In the genomic region with DNA sequence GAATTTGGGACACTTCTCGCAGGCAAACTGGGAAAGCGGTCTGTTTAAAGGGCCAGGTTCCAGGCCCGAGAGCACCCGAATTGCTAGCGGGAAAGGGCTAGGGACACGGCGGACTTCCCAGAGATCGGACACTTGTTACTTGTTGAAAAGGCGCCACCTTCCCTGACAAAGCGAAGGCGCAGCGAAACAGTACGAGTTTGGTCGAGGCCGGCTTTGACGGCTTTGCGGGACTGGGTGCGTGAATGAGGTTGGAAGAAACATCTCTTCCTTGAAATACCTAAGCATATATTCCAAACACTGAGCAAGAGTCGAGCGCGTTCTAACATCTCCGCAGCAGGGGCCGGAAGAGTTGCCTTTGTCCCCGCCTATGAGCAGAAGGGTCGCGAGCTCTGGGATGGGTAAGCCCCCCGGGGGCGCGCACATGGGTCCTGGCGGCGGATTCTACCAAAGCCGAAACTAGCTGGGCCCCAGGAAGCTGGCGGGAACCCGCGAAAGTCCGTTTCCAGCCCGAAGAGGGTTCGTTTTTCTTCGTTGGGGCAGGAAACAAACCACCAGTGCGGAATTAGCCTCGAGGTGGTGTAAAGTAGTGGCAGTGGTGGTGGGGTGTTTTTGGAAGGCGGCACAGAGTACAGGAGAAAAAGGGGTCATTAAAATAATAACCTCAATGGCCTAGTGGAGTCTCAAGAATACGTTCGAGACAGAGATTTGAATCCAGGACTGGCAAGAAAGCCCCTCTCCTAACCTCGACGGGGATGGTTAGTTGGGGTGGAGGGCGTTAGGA, we compare ENCODE assay signal across 9 cellular contexts. TPM values are rescaled to one million over a fixed set of nuclear protein-coding genes. Genes with fewer than 3 reads are reported as not detected.
DNase-seq lines count a peak whose midpoint lies in the region; TF ChIP-seq lines count a peak whose summit lies in the region.
"Had no signal": no experiment of that assay in that cellular context is flagged by ENCODE, and none has a peak within 500 bp of the region (broad histone marks: within the 10 kb centered on the region; RNA-seq: fewer than 3 reads in every experiment).

No MANE protein-coding gene starts in this region.

- H3K4me1 ChIP-seq in Caco-2 (no peaks in the 10 kb centered on the region; the same call in 1 of the 2 replicates), HUES64 (ENCODE audit: insufficient read depth, low read length) (peaks cover 37% of the 10 kb centered on the region), liver (ENCODE audit: control insufficient read depth in 4 of 4, insufficient read depth in 4 of 4, low read length in 3 of 4) (peaks cover 17 to 46% (median 34%) of the 10 kb centered on the region in 4 donors), urinary bladder (ENCODE audit: insufficient read depth) (peaks cover 3% of the 10 kb centered on the region)

- DNase-seq in Caco-2 (no peak), caudate nucleus (lab: John Stamatoyannopoulos, UW) (peak in 31 of 61 donors; percentile 4 to 55 (median 26)), NCI-H1092 treated with DMSO at 0.1 percent for 48 hours (lab: John Stamatoyannopoulos, UW) (no peak), activated gamma-delta T cell (lab: John Stamatoyannopoulos, UW) (no peak), GDM1 (lab: John Stamatoyannopoulos, UW) (no peak)

- H3K4me3 ChIP-seq in Caco-2 (ENCODE audit: low read depth, low read length) (no peak overlapping the region), HUES64 (ENCODE audit: low read length) (peak overlapping the region; percentile 49), liver (ENCODE audit: low read depth in 1 of 3, low read length in 3 of 3) (peak overlapping the region in 2 of 3 donors; percentile 9 to 33), urinary bladder (ENCODE audit: low read depth, low read length) (peak overlapping the region; percentile 52)

- H3K36me3 ChIP-seq in Caco-2 (ENCODE audit: control insufficient read depth, insufficient read depth, low read length) (no peaks in the 10 kb centered on the region), HUES64 (ENCODE audit: insufficient read depth, low read length) (no peaks in the 10 kb centered on the region), liver (ENCODE audit: control insufficient read depth in 4 of 4, insufficient read depth in 3 of 4, low read depth in 1 of 4, low read length in 3 of 4) (no peaks in the 10 kb centered on the region), urinary bladder (ENCODE audit: insufficient read depth) (no peaks in the 10 kb centered on the region)

- no TSS peak for BruUV-seq in Caco-2 (replicated peaks; lab: Mats Ljungman, UMichigan)

- intact Hi-C loops in Caco-2 (cut with micrococcal nuclease; ENCODE audit: unreplicated experiment), result no loop called here

- H3K4me1 Mint-ChIP-seq in Caco-2 (ENCODE audit: low read depth, unreplicated experiment), result no peaks in the 10 kb centered on the region

- H3K9me3 ChIP-seq in Caco-2 (peaks cover 3% of the 10 kb centered on the region; the same call in 1 of the 2 replicates), HUES64 (ENCODE audit: insufficient read depth, low read depth, low read length) (no peaks in the 10 kb centered on the region), liver (ENCODE audit: control insufficient read depth in 4 of 4, low read length in 3 of 4) (no peaks in the 10 kb centered on the region)

- TF ChIP-seq CTCF in Caco-2 (IDR thresholded peaks at IDR 0.05; ENCODE audit: insufficient read depth in 1 of 2, low read depth in 1 of 2, low read length in 1 of 2, severe bottlenecking in 1 of 2, unreplicated experiment in 1 of 2) (no peak), liver (IDR thresholded peaks at IDR 0.05; ENCODE audit: low read depth, low read length, missing input control) (peak; percentile 13)

- H3K27ac ChIP-seq in HUES64 (ENCODE audit: low read depth, low read length), result no peak overlapping the region
- no peak overlapping the region for H3K27ac ChIP-seq in caudate nucleus (ENCODE audit: low read depth, low read length)
- H3K27ac ChIP-seq in liver (ENCODE audit: low read depth in 1 of 2, low read length in 2 of 2), result no peak overlapping the region
- H3K27ac ChIP-seq in urinary bladder (ENCODE audit: low read depth), result no peak overlapping the region

- peaks cover 6% of the 10 kb centered on the region for H3K27me3 Mint-ChIP-seq in Caco-2 (ENCODE audit: insufficient read depth, unreplicated experiment)

- H3K27me3 ChIP-seq in Caco-2 (replicated peaks; ENCODE audit: control insufficient read depth, insufficient read depth, low read length), result 0 out of 2 replicates have a peak, but pooled peaks cover 1% of the 10 kb centered on the region
- H3K27me3 ChIP-seq in HUES64 (ENCODE audit: insufficient read depth, low read length), result peaks cover 98% of the 10 kb centered on the region
- peaks cover 0 to 5% (median 2%) of the 10 kb centered on the region in 4 donors for H3K27me3 ChIP-seq in liver (ENCODE audit: control insufficient read depth in 4 of 4, insufficient read depth in 4 of 4, low read length in 3 of 4)

- WGBS in HUES64, result 3% methylated on average over 47 of the region's 47 CpGs
- 6% methylated on average over 47 of the region's 47 CpGs for WGBS in liver
- WGBS in urinary bladder, result 15% methylated on average over 47 of the region's 47 CpGs

- H3K9ac ChIP-seq in HUES64 (ENCODE audit: low read depth, low read length) (no peak overlapping the region), liver (ENCODE audit: low read depth in 1 of 2, low read length in 2 of 2) (no peak overlapping the region)

- peak in 1 of 2 donors; percentile 18 for TF ChIP-seq RAD21 in liver (IDR thresholded peaks at IDR 0.05)

- no peaks in the 10 kb centered on the region for H3K36me3 Mint-ChIP-seq in Caco-2 (ENCODE audit: insufficient read depth, unreplicated experiment)
- H3K36me3 Mint-ChIP-seq: memory B cell had no signal

- POLR2A ChIA-PET in Caco-2 (lab: Charles Lee), result no interaction called here

- CTCF ChIA-PET in Caco-2 (lab: Charles Lee), result no interaction called here

- no peaks in the 10 kb centered on the region for H3K9me3 Mint-ChIP-seq in Caco-2 (ENCODE audit: unreplicated experiment)
- H3K9me3 Mint-ChIP-seq: memory B cell had no signal

- peak overlapping the region; percentile 43 for H3K4me3 Mint-ChIP-seq in Caco-2 (ENCODE audit: unreplicated experiment)

- H3K27ac Mint-ChIP-seq in Caco-2 (ENCODE audit: unreplicated experiment), result no peak overlapping the region

TF ChIP-seq in liver, 16 proteins besides CTCF, POLR2A, EP300 and RAD21 (continues in another document):
- TF ChIP-seq TAF1 (conservative IDR thresholded peaks at IDR 0.05), result no peak
- TF ChIP-seq, protein P1, sequence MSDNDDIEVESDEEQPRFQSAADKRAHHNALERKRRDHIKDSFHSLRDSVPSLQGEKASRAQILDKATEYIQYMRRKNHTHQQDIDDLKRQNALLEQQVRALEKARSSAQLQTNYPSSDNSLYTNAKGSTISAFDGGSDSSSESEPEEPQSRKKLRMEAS (IDR thresholded peaks at IDR 0.05), result no peak
- no peak for TF ChIP-seq HNF4G (IDR thresholded peaks at IDR 0.05)
- no peak for TF ChIP-seq YY1 (IDR thresholded peaks at IDR 0.05)
- TF ChIP-seq EGR1 (IDR thresholded peaks at IDR 0.05; ENCODE audit: low read depth in 2 of 2), result no peak
- TF ChIP-seq, protein P2, sequence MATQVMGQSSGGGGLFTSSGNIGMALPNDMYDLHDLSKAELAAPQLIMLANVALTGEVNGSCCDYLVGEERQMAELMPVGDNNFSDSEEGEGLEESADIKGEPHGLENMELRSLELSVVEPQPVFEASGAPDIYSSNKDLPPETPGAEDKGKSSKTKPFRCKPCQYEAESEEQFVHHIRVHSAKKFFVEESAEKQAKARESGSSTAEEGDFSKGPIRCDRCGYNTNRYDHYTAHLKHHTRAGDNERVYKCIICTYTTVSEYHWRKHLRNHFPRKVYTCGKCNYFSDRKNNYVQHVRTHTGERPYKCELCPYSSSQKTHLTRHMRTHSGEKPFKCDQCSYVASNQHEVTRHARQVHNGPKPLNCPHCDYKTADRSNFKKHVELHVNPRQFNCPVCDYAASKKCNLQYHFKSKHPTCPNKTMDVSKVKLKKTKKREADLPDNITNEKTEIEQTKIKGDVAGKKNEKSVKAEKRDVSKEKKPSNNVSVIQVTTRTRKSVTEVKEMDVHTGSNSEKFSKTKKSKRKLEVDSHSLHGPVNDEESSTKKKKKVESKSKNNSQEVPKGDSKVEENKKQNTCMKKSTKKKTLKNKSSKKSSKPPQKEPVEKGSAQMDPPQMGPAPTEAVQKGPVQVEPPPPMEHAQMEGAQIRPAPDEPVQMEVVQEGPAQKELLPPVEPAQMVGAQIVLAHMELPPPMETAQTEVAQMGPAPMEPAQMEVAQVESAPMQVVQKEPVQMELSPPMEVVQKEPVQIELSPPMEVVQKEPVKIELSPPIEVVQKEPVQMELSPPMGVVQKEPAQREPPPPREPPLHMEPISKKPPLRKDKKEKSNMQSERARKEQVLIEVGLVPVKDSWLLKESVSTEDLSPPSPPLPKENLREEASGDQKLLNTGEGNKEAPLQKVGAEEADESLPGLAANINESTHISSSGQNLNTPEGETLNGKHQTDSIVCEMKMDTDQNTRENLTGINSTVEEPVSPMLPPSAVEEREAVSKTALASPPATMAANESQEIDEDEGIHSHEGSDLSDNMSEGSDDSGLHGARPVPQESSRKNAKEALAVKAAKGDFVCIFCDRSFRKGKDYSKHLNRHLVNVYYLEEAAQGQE (IDR thresholded peaks at IDR 0.05), result no peak
- TF ChIP-seq FOXA1 (IDR thresholded peaks at IDR 0.05), result no peak
- no peak for TF ChIP-seq SP1 (IDR thresholded peaks at IDR 0.05)
- no peak for TF ChIP-seq FOXA2 (IDR thresholded peaks at IDR 0.05)
- TF ChIP-seq, protein P3, sequence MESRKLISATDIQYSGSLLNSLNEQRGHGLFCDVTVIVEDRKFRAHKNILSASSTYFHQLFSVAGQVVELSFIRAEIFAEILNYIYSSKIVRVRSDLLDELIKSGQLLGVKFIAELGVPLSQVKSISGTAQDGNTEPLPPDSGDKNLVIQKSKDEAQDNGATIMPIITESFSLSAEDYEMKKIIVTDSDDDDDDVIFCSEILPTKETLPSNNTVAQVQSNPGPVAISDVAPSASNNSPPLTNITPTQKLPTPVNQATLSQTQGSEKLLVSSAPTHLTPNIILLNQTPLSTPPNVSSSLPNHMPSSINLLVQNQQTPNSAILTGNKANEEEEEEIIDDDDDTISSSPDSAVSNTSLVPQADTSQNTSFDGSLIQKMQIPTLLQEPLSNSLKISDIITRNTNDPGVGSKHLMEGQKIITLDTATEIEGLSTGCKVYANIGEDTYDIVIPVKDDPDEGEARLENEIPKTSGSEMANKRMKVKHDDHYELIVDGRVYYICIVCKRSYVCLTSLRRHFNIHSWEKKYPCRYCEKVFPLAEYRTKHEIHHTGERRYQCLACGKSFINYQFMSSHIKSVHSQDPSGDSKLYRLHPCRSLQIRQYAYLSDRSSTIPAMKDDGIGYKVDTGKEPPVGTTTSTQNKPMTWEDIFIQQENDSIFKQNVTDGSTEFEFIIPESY (IDR thresholded peaks at IDR 0.05), result no peak
- no peak for TF ChIP-seq HNF4A (conservative IDR thresholded peaks at IDR 0.05)
- no peak for TF ChIP-seq GABPA (IDR thresholded peaks at IDR 0.05 in 1 of 2, conservative IDR thresholded peaks at IDR 0.05 in 1 of 2)
- TF ChIP-seq NR2F2 (IDR thresholded peaks at IDR 0.05), result no peak

RNA-seq across cellular contexts. Expression of a gene that starts 1.5 kb away (rescaled TPM):
- not detected in 2 replicates for total RNA-seq in Caco-2 (2022)
- 0.80 TPM for polyA plus RNA-seq in HUES64 (2013, experiment 1 of 2)
- polyA plus RNA-seq in HUES64 (2013, experiment 2 of 2), result 1.2 TPM
- total RNA-seq in liver, result under 1 TPM in 1 of 2 donors, not detected in 1; 0.25 TPM
- under 1 TPM in 1 of 2 donors, not detected in 1; 0.09 TPM for polyA plus RNA-seq in liver
- total RNA-seq in urinary bladder, result 1.5 TPM
- polyA plus RNA-seq in urinary bladder, result 0.71 TPM

Comparison
In these comparisons a context has a peak if more than half of its experiments do, and no peak if none do; other contexts are left out.
1. DNase-seq: peak in caudate nucleus (31 of 61); none in Caco-2 (0 of 2), NCI-H1092 treated with DMSO at 0.1 percent for 48 hours (single experiment), activated gamma-delta T cell (single experiment) and GDM1 (single experiment).